ENCODE assay signal across 9 cellular contexts in genomic region chr5:14258840-14259239, GRCh38.
A peak's percentile ranks its signal among the peaks of the same experiment; 100 is the strongest.
DNase-seq lines count a peak whose midpoint lies in the region; ATAC-seq lines count a peak whose summit lies in the region.
"Had no signal": no experiment of that assay in that cellular context is flagged by ENCODE, and none has a peak within 500 bp of the region (broad histone marks: within the 10 kb centered on the region; RNA-seq: fewer than 3 reads in every experiment).

No MANE protein-coding gene starts in this region.

- DNase-seq in dermis blood vessel endothelial cell (peak; percentile 66), retina (peak; percentile 73)
- DNase-seq in effector CD8-positive, alpha-beta T cell (lab: John Stamatoyannopoulos, UW) = no peak
- no peak for DNase-seq in activated CD4-positive, alpha-beta T cell treated with anti-CD3 and anti-CD28 coated beads, Interleukin-2, amount 50 U/mL, for 48 hours
- DNase-seq: NCI-H774 had no signal

- ATAC-seq in GM19351 (IDR thresholded peaks at IDR 0.05; ENCODE audit: unreplicated experiment) (peak; percentile 47), HG03039 (IDR thresholded peaks at IDR 0.05; ENCODE audit: unreplicated experiment) (peak; percentile 34), HG03196 (IDR thresholded peaks at IDR 0.05; ENCODE audit: unreplicated experiment) (no peak)
- ATAC-seq: HCT116 had no signal

Comparison
In these comparisons a context has a peak if more than half of its experiments do, and no peak if none do; other contexts are left out.
1. DNase-seq: peak in dermis blood vessel endothelial cell (single experiment) and retina (single experiment); none in effector CD8-positive, alpha-beta T cell (single experiment) and activated CD4-positive, alpha-beta T cell treated with anti-CD3 and anti-CD28 coated beads, Interleukin-2, amount 50 U/mL, for 48 hours (0 of 2).